ENCODE assay signal across 8 cellular contexts in the genomic region with DNA sequence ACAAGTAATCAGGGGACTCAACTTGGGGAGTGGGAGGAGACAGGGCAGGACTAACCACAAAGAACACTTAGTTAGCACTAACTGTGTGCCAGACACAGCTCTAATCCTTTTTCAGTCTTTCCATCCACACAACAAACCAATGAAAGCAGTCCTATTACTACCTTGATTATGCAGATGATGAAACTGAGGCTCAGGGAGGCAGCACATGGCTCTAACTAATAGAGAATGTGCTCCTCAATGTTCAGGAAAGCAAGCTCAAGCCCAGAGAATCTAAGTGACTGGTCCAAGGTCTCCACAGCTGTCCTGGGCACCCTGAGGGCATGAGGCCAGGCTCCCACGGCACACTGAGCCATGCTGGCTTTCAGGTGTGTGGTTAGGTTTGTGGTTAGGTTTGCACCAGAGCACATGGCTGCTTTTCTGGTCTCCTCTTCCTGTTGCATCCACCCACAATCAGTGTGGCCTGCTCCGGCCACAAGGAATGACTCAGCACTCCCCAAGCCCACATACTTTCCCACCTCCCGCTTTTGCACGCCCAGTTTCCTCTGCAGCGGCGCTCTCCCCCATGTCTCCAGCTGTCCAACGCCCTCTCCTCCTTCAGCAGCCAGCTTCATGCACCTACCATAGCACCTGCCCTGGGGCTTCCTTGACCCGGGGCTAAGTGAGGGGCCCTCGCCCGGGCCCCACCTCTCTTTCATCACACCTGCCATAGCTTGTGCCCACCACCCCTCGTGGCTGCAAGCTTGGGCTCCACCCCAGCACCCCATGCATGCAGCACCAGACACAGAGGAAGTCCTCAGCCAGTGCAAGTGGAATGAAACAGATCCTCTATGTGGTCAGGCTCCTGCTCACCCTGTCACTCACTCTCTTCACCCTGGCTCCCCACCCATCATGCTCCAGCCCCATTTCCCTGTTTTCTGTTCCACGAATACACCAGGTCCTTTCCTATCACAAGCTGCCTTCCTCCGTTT.
DNase-seq lines count a peak whose midpoint lies in the region; FAIRE-seq and TF ChIP-seq lines count a peak whose summit lies in the region.

No MANE protein-coding gene starts in this region.

- DNase-seq in SIG-M5 treated with dmso at 0.1 percent for 504 hours (lab: John Stamatoyannopoulos, UW; ENCODE audit: unreplicated experiment) (peak; percentile 42), SIG-M5 (lab: John Stamatoyannopoulos, UW) (no peak), H4 (ENCODE audit: low spot score) (peak; percentile 96), astrocyte (ENCODE audit: low read depth) (peak; percentile 94), midbrain (lab: John Stamatoyannopoulos, UW) (no peak), SHP77 treated with DMSO at 0.1 percent for 48 hours (lab: John Stamatoyannopoulos, UW) (no peak)
- peak; percentile 36 to 37 for DNase-seq in stimulated activated CD8-positive, alpha-beta memory T cell treated with anti-CD3 and anti-CD28 coated beads, Interleukin-7, amount 100 ng/mL, for 48 hours (ENCODE audit: extremely low read depth in 1 of 2, low read depth in 1 of 2)

- H3K79me2 ChIP-seq in KMS-11 (ENCODE audit: insufficient read depth, low read depth) = no peaks in the 10 kb centered on the region
- no peaks in the 10 kb centered on the region for H3K79me2 ChIP-seq in astrocyte (ENCODE audit: insufficient read depth, low read length)

- peaks cover 20% of the 10 kb centered on the region for H3K4me1 Mint-ChIP-seq in astrocyte (ENCODE audit: low read depth, unreplicated experiment)

- H3K27me3 Mint-ChIP-seq in astrocyte (ENCODE audit: low read depth, unreplicated experiment) = peaks cover 72% of the 10 kb centered on the region

- no peak for TF ChIP-seq CTCF in KMS-11 (conservative IDR thresholded peaks at IDR 0.05; ENCODE audit: low read depth, low read length)
- TF ChIP-seq CTCF in astrocyte (IDR thresholded peaks at IDR 0.05; ENCODE audit: insufficient read depth, low read depth, low read length) = no peak

- no peaks in the 10 kb centered on the region for H3K27me3 ChIP-seq in KMS-11 (ENCODE audit: insufficient read depth, low read depth)
- H3K27me3 ChIP-seq in astrocyte (ENCODE audit: insufficient read depth, low read length) = peaks cover 18% of the 10 kb centered on the region

- H3K36me3 ChIP-seq in KMS-11 (ENCODE audit: insufficient read depth) (no peaks in the 10 kb centered on the region), astrocyte (ENCODE audit: insufficient read depth, low read length) (no peaks in the 10 kb centered on the region)

- peaks cover 28% of the 10 kb centered on the region for H3K4me1 ChIP-seq in KMS-11 (ENCODE audit: low read depth, poor library complexity, severe bottlenecking)
- peaks cover 16% of the 10 kb centered on the region for H3K4me1 ChIP-seq in astrocyte (ENCODE audit: insufficient read depth, low read length)

- H4K20me1 ChIP-seq in KMS-11 (ENCODE audit: insufficient read depth) (no peaks in the 10 kb centered on the region), astrocyte (ENCODE audit: insufficient read depth, low read length) (no peaks in the 10 kb centered on the region)

- H3K9ac ChIP-seq in KMS-11 (peak overlapping the region; percentile 62; the same call in 1 of the 2 replicates), astrocyte (ENCODE audit: low read length) (no peak overlapping the region)

- H3K4me3 Mint-ChIP-seq in astrocyte (ENCODE audit: unreplicated experiment) = no peak overlapping the region

- H3K9me3 Mint-ChIP-seq in astrocyte (ENCODE audit: unreplicated experiment) = peaks cover 11% of the 10 kb centered on the region

- H3K9me3 ChIP-seq in astrocyte (ENCODE audit: insufficient read depth, low read depth, low read length) = no peaks in the 10 kb centered on the region

- H3K4me2 ChIP-seq in KMS-11 (peak overlapping the region; percentile 65), astrocyte (ENCODE audit: low read length) (peak overlapping the region; percentile 30)

- FAIRE-seq in astrocyte (lab: Jason Lieb, UNC) = peak; percentile 20

- peak overlapping the region; percentile 56 for H3K27ac ChIP-seq in KMS-11
- H3K27ac ChIP-seq in astrocyte (ENCODE audit: low read depth, low read length) = no peak overlapping the region

- peak overlapping the region; percentile 55 for H2AFZ ChIP-seq in KMS-11 (ENCODE audit: low read depth)
- H2AFZ ChIP-seq in astrocyte (ENCODE audit: low read depth, low read length) = peak overlapping the region; percentile 52

- H3K36me3 Mint-ChIP-seq in astrocyte (ENCODE audit: low read depth, unreplicated experiment) = no peaks in the 10 kb centered on the region

- H3K4me3 ChIP-seq in KMS-11 (IDR thresholded peaks at IDR 0.05; ENCODE audit: insufficient read depth, low read depth, low read length) = no peak overlapping the region
- H3K4me3 ChIP-seq in astrocyte (ENCODE audit: insufficient read depth, low read depth, low read length) = no peak overlapping the region

- peak overlapping the region; percentile 77 for H3K27ac Mint-ChIP-seq in astrocyte (ENCODE audit: unreplicated experiment)

Comparison
In these comparisons a context has a peak if more than half of its experiments do, and no peak if none do; other contexts are left out.
1. DNase-seq: peak in SIG-M5 treated with dmso at 0.1 percent for 504 hours (single experiment), H4 (single experiment), astrocyte (single experiment) and stimulated activated CD8-positive, alpha-beta memory T cell treated with anti-CD3 and anti-CD28 coated beads, Interleukin-7, amount 100 ng/mL, for 48 hours (2 of 2); none in SIG-M5 (single experiment), midbrain (single experiment) and SHP77 treated with DMSO at 0.1 percent for 48 hours (single experiment).